Comparison of ENCODE assay signal across 16 cellular contexts in genomic region chr12:125453751-125454150, GRCh38.
DNase-seq lines count a peak whose midpoint lies in the region; ATAC-seq and TF ChIP-seq lines count a peak whose summit lies in the region.
"Had no signal": no experiment of that assay in that cellular context is flagged by ENCODE, and none has a peak within 500 bp of the region (broad histone marks: within the 10 kb centered on the region; RNA-seq: fewer than 3 reads in every experiment).

No MANE protein-coding gene starts in this region.

- ATAC-seq in psoas muscle (no peak), HG03097 (IDR thresholded peaks at IDR 0.05; ENCODE audit: low FRiP score, unreplicated experiment) (no peak), GM21447 (IDR thresholded peaks at IDR 0.05; ENCODE audit: unreplicated experiment) (no peak)
- ATAC-seq: GM23338 had no signal

- H3K27me3 Mint-ChIP-seq in activated CD4-positive, alpha-beta T cell treated with anti-CD3 and anti-CD28 coated beads, Interleukin-2, amount 10 ng/mL, durations not matched to agents 7 days and 5 days, result no peaks in the 10 kb centered on the region

- no peaks in the 10 kb centered on the region for H3K36me3 ChIP-seq in psoas muscle (ENCODE audit: insufficient read depth in 1 of 2, low read depth in 1 of 2)

- H3K27me3 ChIP-seq in psoas muscle (ENCODE audit: insufficient read depth in 3 of 3, low read length in 2 of 3), result no peaks in the 10 kb centered on the region

- peak in 12 of 14 donors; percentile 46 to 83 (median 76) for DNase-seq in C1 segment of cervical spinal cord (lab: John Stamatoyannopoulos, UW)
- DNase-seq in amygdala (lab: John Stamatoyannopoulos, UW), result peak in 53 of 56 donors; percentile 17 to 95 (median 80)
- peak; percentile 54 to 96 (median 88) for DNase-seq in head of caudate nucleus
- peak in 54 of 56 donors; percentile 33 to 94 (median 81) for DNase-seq in nucleus accumbens (lab: John Stamatoyannopoulos, UW)
- no peak for DNase-seq in psoas muscle
- no peak for DNase-seq in activated CD4-positive, alpha-beta T cell treated with anti-CD3 and anti-CD28 coated beads, Interleukin-2, amount 10 ng/mL, durations not matched to agents 7 days and 5 days
- DNase-seq: CD4-positive, alpha-beta T cell; DND-41; GF-D8; NCI-H187; NCI-H446; SIG-M5 had no signal

- H3K4me3 Mint-ChIP-seq in activated CD4-positive, alpha-beta T cell treated with anti-CD3 and anti-CD28 coated beads, Interleukin-2, amount 10 ng/mL, durations not matched to agents 7 days and 5 days, result no peak overlapping the region
- H3K4me3 Mint-ChIP-seq: CD4-positive, alpha-beta T cell; GM23338 had no signal

- H3K27ac ChIP-seq in psoas muscle, result no peak overlapping the region
- H3K27ac ChIP-seq: HL-60 had no signal

- no peaks in the 10 kb centered on the region for H3K4me1 ChIP-seq in psoas muscle

- no peak overlapping the region for H3K4me3 ChIP-seq in psoas muscle
- H3K4me3 ChIP-seq: GM23338 had no signal

- peaks cover 7% of the 10 kb centered on the region for H3K9me3 ChIP-seq in psoas muscle

- no peak for TF ChIP-seq CTCF in psoas muscle (IDR thresholded peaks at IDR 0.05)

- H3K9me3 Mint-ChIP-seq in activated CD4-positive, alpha-beta T cell treated with anti-CD3 and anti-CD28 coated beads, Interleukin-2, amount 10 ng/mL, durations not matched to agents 7 days and 5 days, result peaks cover 9% of the 10 kb centered on the region
- H3K9me3 Mint-ChIP-seq: GM23338 had no signal

- intact Hi-C loops in head of caudate nucleus (cut with DNase I), result loop anchor here (5.0 kb wide), 1 partner anchor 74 kb away; no protein-coding TSS in a partner anchor
- intact Hi-C loops in psoas muscle (cut with DNase I), result no loop called here

- CTCF ChIA-PET in activated CD4-positive, alpha-beta T cell treated with anti-CD3 and anti-CD28 coated beads, Interleukin-2, amount 10 ng/mL, durations not matched to agents 7 days and 5 days (lab: Charles Lee), result no interaction called here

- 15 to 32% (median 19%) methylated on average over 4 of the region's 4 CpGs for WGBS in psoas muscle, 3 donors

- POLR2A ChIA-PET in activated CD4-positive, alpha-beta T cell treated with anti-CD3 and anti-CD28 coated beads, Interleukin-2, amount 10 ng/mL, durations not matched to agents 7 days and 5 days (lab: Charles Lee), result no interaction called here

- no peaks in the 10 kb centered on the region for H3K36me3 Mint-ChIP-seq in activated CD4-positive, alpha-beta T cell treated with anti-CD3 and anti-CD28 coated beads, Interleukin-2, amount 10 ng/mL, durations not matched to agents 7 days and 5 days (ENCODE audit: low read depth)

- no peaks in the 10 kb centered on the region for H3K4me1 Mint-ChIP-seq in activated CD4-positive, alpha-beta T cell treated with anti-CD3 and anti-CD28 coated beads, Interleukin-2, amount 10 ng/mL, durations not matched to agents 7 days and 5 days

- H3K27ac Mint-ChIP-seq in activated CD4-positive, alpha-beta T cell treated with anti-CD3 and anti-CD28 coated beads, Interleukin-2, amount 10 ng/mL, durations not matched to agents 7 days and 5 days, result no peak overlapping the region
- H3K27ac Mint-ChIP-seq: CD4-positive, alpha-beta T cell; GM23338 had no signal

Comparison
In these comparisons a context has a peak if more than half of its experiments do, and no peak if none do; other contexts are left out.
1. DNase-seq: peak in C1 segment of cervical spinal cord (12 of 14), amygdala (53 of 56), head of caudate nucleus (42 of 42) and nucleus accumbens (54 of 56); none in psoas muscle (0 of 2) and activated CD4-positive, alpha-beta T cell treated with anti-CD3 and anti-CD28 coated beads, Interleukin-2, amount 10 ng/mL, durations not matched to agents 7 days and 5 days (single experiment).